14 cellular contexts compared by ENCODE assay signal in genomic region chr6:133314951-133315350, GRCh38.
"Had no signal": no experiment of that assay in that cellular context is flagged by ENCODE, and none has a peak within 500 bp of the region (broad histone marks: within the 10 kb centered on the region; RNA-seq: fewer than 3 reads in every experiment).

No MANE protein-coding gene starts in this region.

- H3K27me3 ChIP-seq: esophagus muscularis mucosa, neutrophil, right lobe of liver, spleen had no signal

- DNase-seq: activated CD4-positive, alpha-beta T cell treated with anti-CD3 and anti-CD28 coated beads, Interleukin-2, amount 10 ng/mL, durations not matched to agents 7 days and 5 days; activated CD4-positive, CD25-positive, alpha-beta regulatory T cell; activated T-cell treated with anti-CD3 and anti-CD28 coated beads for 4 hours; amniotic stem cell; right lobe of liver; spleen; stimulated activated CD4-positive, alpha-beta T cell treated with anti-CD3 and anti-CD28 coated beads, Interleukin-1b, Interleukin-23, amount 100 ng/mL, for 48 hours; stimulated activated naive B cell treated with anti-CD40 and anti-IgM and Interleukin-4, amounts not matched to agents 10 μg/mL and 1 μg/mL and 100 μg/mL, for 72 hours; T-helper 2 cell; trophoblast cell had no signal

- H3K4me1 ChIP-seq: esophagus muscularis mucosa, right lobe of liver, spleen had no signal

- H3K36me3 ChIP-seq: esophagus muscularis mucosa, neutrophil, right lobe of liver, spleen had no signal

- H3K27ac ChIP-seq: esophagus muscularis mucosa, neutrophil, right lobe of liver, spleen had no signal

- ATAC-seq: activated naive CD4-positive, alpha-beta T cell treated with anti-CD3 and anti-CD28 coated beads, Interleukin-2, amount 50 U/mL, for 72 hours; left lobe of liver; right lobe of liver; stimulated activated naive B cell treated with anti-CD40 and anti-IgM and Interleukin-4, amounts not matched to agents 10 μg/mL and 1 μg/mL and 100 μg/mL, for 72 hours had no signal

- H3K9me3 ChIP-seq: esophagus muscularis mucosa, neutrophil, right lobe of liver, spleen had no signal

- H3K4me3 ChIP-seq: esophagus muscularis mucosa, right lobe of liver, spleen had no signal
